In genomic region chr1:201752333-201752732, GRCh38 we compare ENCODE assay signal across 22 cellular contexts.
DNase-seq lines count a peak whose midpoint lies in the region; ATAC-seq and TF ChIP-seq lines count a peak whose summit lies in the region.
"Had no signal": no experiment of that assay in that cellular context is flagged by ENCODE, and none has a peak within 500 bp of the region (broad histone marks: within the 10 kb centered on the region; RNA-seq: fewer than 3 reads in every experiment).

No MANE protein-coding gene starts in this region.

- H3F3A ChIP-seq in SK-N-SH (replicated peaks; ENCODE audit: insufficient read depth) = peaks cover 89% of the 10 kb centered on the region

- POLR2A ChIA-PET in SK-N-SH (lab: Yijun Ruan, JAX) = no interaction called here

- H3K27me3 ChIP-seq in SK-N-SH (ENCODE audit: insufficient read depth) (no peaks in the 10 kb centered on the region), layer of hippocampus (ENCODE audit: control insufficient read depth, insufficient read depth, low read length) (no peaks in the 10 kb centered on the region), subcutaneous abdominal adipose tissue (ENCODE audit: control insufficient read depth in 5 of 5, insufficient read depth in 4 of 5, low read length in 5 of 5) (no peaks in the 10 kb centered on the region), gastroesophageal sphincter (no peaks in the 10 kb centered on the region)
- H3K27me3 ChIP-seq: ovary had no signal

- H3K36me3 ChIP-seq in SK-N-SH (replicated peaks in 1 of 2; ENCODE audit: control insufficient read depth in 1 of 2, insufficient read depth in 2 of 2, low read length in 1 of 2) (peaks cover 0 to 35% of the 10 kb centered on the region in 2 experiments), subcutaneous abdominal adipose tissue (ENCODE audit: control insufficient read depth in 5 of 5, insufficient read depth in 5 of 5, low read length in 5 of 5) (no peaks in the 10 kb centered on the region), gastroesophageal sphincter (no peaks in the 10 kb centered on the region)
- H3K36me3 ChIP-seq: ovary had no signal

- H3K9ac ChIP-seq in SK-N-SH = peak overlapping the region; percentile 19
- H3K9ac ChIP-seq in subcutaneous abdominal adipose tissue (ENCODE audit: low read length in 5 of 5) = peak overlapping the region in 1 of 5 donors; percentile 25

- H3K9me3 ChIP-seq in SK-N-SH (no peaks in the 10 kb centered on the region), subcutaneous abdominal adipose tissue (ENCODE audit: control insufficient read depth in 5 of 5, low read length in 5 of 5) (no peaks in the 10 kb centered on the region), gastroesophageal sphincter (no peaks in the 10 kb centered on the region)
- H3K9me3 ChIP-seq: ovary had no signal

- no peak overlapping the region for H2AFZ ChIP-seq in SK-N-SH (ENCODE audit: low read depth)

- no peak for DNase-seq in SK-N-SH
- DNase-seq in NCI-H2029 treated with DMSO at 0.1 percent for 48 hours (lab: John Stamatoyannopoulos, UW) = no peak
- DNase-seq: 8988T; activated CD4-positive, alpha-beta memory T cell treated with anti-CD3 and anti-CD28 coated beads, Interleukin-2, amount 10 ng/mL, durations not matched to agents 7 days and 5 days; activated naive CD4-positive, alpha-beta T cell treated with anti-CD3 and anti-CD28 coated beads, Interleukin-2, amount 50 U/mL, for 16 hours; activated T-cell treated with anti-CD3 and anti-CD28 coated beads, Interleukin-2, amount 50 U/mL, for 24 hours; Calu3; NCI-H1417 treated with DMSO at 0.1 percent for 48 hours; NCI-H2171; NCI-H774; OCI-M1; ovary; SIG-M5; stimulated activated CD4-positive, alpha-beta T cell treated with anti-CD3 and anti-CD28 coated beads, Interleukin-2, amount 100 ng/mL, for 24 hours; stimulated activated naive CD8-positive, alpha-beta T cell treated with anti-CD3 and anti-CD28 coated beads, Interleukin-15, Interleukin-2, amounts not matched to agents 100 U/mL and 50 U/mL, for 24 hours had no signal

- ATAC-seq in SK-N-SH treated with all-trans-retinoic acid at 6 μM for 48 hours (no peak), gastroesophageal sphincter (no peak), GM19328 (IDR thresholded peaks at IDR 0.05; ENCODE audit: unreplicated experiment) (no peak)
- ATAC-seq: esophagus mucosa; stimulated activated naive CD8-positive, alpha-beta T cell treated with anti-CD3 and anti-CD28 coated beads, Interleukin-15, Interleukin-2, amounts not matched to agents 100 U/mL and 50 U/mL, for 24 hours had no signal

- no peak for TF ChIP-seq RAD21 in SK-N-SH (IDR thresholded peaks at IDR 0.05; ENCODE audit: low read length)

- H3K4me2 ChIP-seq in SK-N-SH = 0 out of 2 replicates have a peak overlapping the region, but pooled peaks have one; percentile 54

- CTCF ChIA-PET in SK-N-SH (lab: Yijun Ruan, JAX) = interaction anchor here (1.3 to 2.9 kb wide), 4 partner anchors 31 to 240 kb away, joined by 3 to 9 read pairs (median 5); no protein-coding TSS in a partner anchor

- H3K4me3 ChIP-seq in SK-N-SH (ENCODE audit: low read depth in 2 of 2, low read length in 1 of 2) = no peak overlapping the region
- H3K4me3 ChIP-seq in subcutaneous abdominal adipose tissue (ENCODE audit: low read depth in 1 of 5, low read length in 5 of 5) = no peak overlapping the region
- no peak overlapping the region for H3K4me3 ChIP-seq in gastroesophageal sphincter
- H3K4me3 ChIP-seq: ovary had no signal

- TF ChIP-seq POLR2A in gastroesophageal sphincter (IDR thresholded peaks at IDR 0.05) = no peak

- no peak for TF ChIP-seq CTCF in SK-N-SH (IDR thresholded peaks at IDR 0.05)
- TF ChIP-seq CTCF in gastroesophageal sphincter (IDR thresholded peaks at IDR 0.05) = no peak

- no peak for TF ChIP-seq EP300 in SK-N-SH (IDR thresholded peaks at IDR 0.05; ENCODE audit: borderline replicate concordance in 1 of 2, low read depth in 1 of 2, low read length in 1 of 2)
- TF ChIP-seq EP300 in gastroesophageal sphincter (IDR thresholded peaks at IDR 0.05) = no peak

- H3K4me1 ChIP-seq in SK-N-SH (ENCODE audit: control insufficient read depth in 1 of 2, insufficient read depth in 2 of 2, low read depth in 1 of 2, low read length in 1 of 2) = peaks cover 51 to 92% of the 10 kb centered on the region in 2 experiments
- H3K4me1 ChIP-seq in subcutaneous abdominal adipose tissue (ENCODE audit: control insufficient read depth in 5 of 5, insufficient read depth in 5 of 5, low read length in 5 of 5) = peaks cover 8 to 99% (median 87%) of the 10 kb centered on the region in 5 donors
- H3K4me1 ChIP-seq in gastroesophageal sphincter = peaks cover 0 to 37% (median 12%) of the 10 kb centered on the region in 3 donors

- no peaks in the 10 kb centered on the region for H4K20me1 ChIP-seq in SK-N-SH (ENCODE audit: insufficient read depth)

- peaks cover 96% of the 10 kb centered on the region for H3K79me2 ChIP-seq in SK-N-SH (ENCODE audit: insufficient read depth)

- 98% methylated on average over 2 of the region's 2 CpGs for WGBS in SK-N-SH (ENCODE audit: low lambda C conversion rate)
- 55 to 66% methylated on average over 2 of the region's 2 CpGs for WGBS in gastroesophageal sphincter (ENCODE audit: low coverage in 1 of 2), 2 donors

- H3K9me2 ChIP-seq in SK-N-SH = no peaks in the 10 kb centered on the region

- H3K27ac ChIP-seq in SK-N-SH (ENCODE audit: low read depth in 2 of 2, low read length in 1 of 2) (peak overlapping the region; percentile 94 to 98; a peak in 3 of 4 replicates), angular gyrus (ENCODE audit: low read depth, low read length) (peak overlapping the region; percentile 8), layer of hippocampus (ENCODE audit: low read depth, low read length) (peak overlapping the region; percentile 27), subcutaneous abdominal adipose tissue (ENCODE audit: low read depth, low read length) (peak overlapping the region; percentile 78), gastroesophageal sphincter (no peak overlapping the region)
- H3K27ac ChIP-seq: ovary had no signal

TF ChIP-seq in SK-N-SH, 30 proteins besides CTCF, POLR2A, EP300 and RAD21 (continues in another document):
- TF ChIP-seq MXI1 (IDR thresholded peaks at IDR 0.05; ENCODE audit: low read depth, low read length) = no peak
- no peak for TF ChIP-seq USF1 (IDR thresholded peaks at IDR 0.05; ENCODE audit: borderline replicate concordance, low read depth)
- no peak for TF ChIP-seq CHD2 (IDR thresholded peaks at IDR 0.05; ENCODE audit: low read length, partially characterized antibody)
- no peak for TF ChIP-seq RCOR1 (IDR thresholded peaks at IDR 0.05; ENCODE audit: low read length)
- TF ChIP-seq, protein P1, sequence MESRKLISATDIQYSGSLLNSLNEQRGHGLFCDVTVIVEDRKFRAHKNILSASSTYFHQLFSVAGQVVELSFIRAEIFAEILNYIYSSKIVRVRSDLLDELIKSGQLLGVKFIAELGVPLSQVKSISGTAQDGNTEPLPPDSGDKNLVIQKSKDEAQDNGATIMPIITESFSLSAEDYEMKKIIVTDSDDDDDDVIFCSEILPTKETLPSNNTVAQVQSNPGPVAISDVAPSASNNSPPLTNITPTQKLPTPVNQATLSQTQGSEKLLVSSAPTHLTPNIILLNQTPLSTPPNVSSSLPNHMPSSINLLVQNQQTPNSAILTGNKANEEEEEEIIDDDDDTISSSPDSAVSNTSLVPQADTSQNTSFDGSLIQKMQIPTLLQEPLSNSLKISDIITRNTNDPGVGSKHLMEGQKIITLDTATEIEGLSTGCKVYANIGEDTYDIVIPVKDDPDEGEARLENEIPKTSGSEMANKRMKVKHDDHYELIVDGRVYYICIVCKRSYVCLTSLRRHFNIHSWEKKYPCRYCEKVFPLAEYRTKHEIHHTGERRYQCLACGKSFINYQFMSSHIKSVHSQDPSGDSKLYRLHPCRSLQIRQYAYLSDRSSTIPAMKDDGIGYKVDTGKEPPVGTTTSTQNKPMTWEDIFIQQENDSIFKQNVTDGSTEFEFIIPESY (IDR thresholded peaks at IDR 0.05; ENCODE audit: borderline replicate concordance, low read depth) = no peak
- no peak for TF ChIP-seq GATA2 (CRISPR knock-in tag; IDR thresholded peaks at IDR 0.05)
- TF ChIP-seq ELF1 (IDR thresholded peaks at IDR 0.05) = no peak

TF ChIP-seq in SK-N-SH treated with all-trans-retinoic acid at 6 μM for 48 hours, 23 proteins besides CTCF, POLR2A, EP300 and RAD21 (continues in another document):
- no peak for TF ChIP-seq ZFP3 (CRISPR knock-in tag; IDR thresholded peaks at IDR 0.05)
- no peak for TF ChIP-seq ZNF8 (CRISPR knock-in tag; IDR thresholded peaks at IDR 0.05)
- TF ChIP-seq ZC3H10 (CRISPR knock-in tag; IDR thresholded peaks at IDR 0.05) = no peak
- TF ChIP-seq CSDC2 (CRISPR knock-in tag; IDR thresholded peaks at IDR 0.05) = no peak
- no peak for TF ChIP-seq RARB (CRISPR knock-in tag; IDR thresholded peaks at IDR 0.05)
- TF ChIP-seq BACH2 (CRISPR knock-in tag; IDR thresholded peaks at IDR 0.05; ENCODE audit: borderline replicate concordance) = no peak
- TF ChIP-seq OSR1 (CRISPR knock-in tag; IDR thresholded peaks at IDR 0.05) = no peak
- TF ChIP-seq CSRNP3 (CRISPR knock-in tag; IDR thresholded peaks at IDR 0.05) = no peak
- no peak for TF ChIP-seq ZNF70 (CRISPR knock-in tag; IDR thresholded peaks at IDR 0.05)
- TF ChIP-seq ARNTL (CRISPR knock-in tag; IDR thresholded peaks at IDR 0.05; ENCODE audit: borderline replicate concordance, low read depth) = no peak
- no peak for TF ChIP-seq ISL1 (CRISPR knock-in tag; IDR thresholded peaks at IDR 0.05)
- TF ChIP-seq TOX (CRISPR knock-in tag; IDR thresholded peaks at IDR 0.05; ENCODE audit: borderline replicate concordance) = no peak

Comparison
In these comparisons a context has a peak if more than half of its experiments do, and no peak if none do; other contexts are left out.
1. H3K27ac ChIP-seq: peak in SK-N-SH (2 of 2), angular gyrus (single experiment), layer of hippocampus (single experiment) and subcutaneous abdominal adipose tissue (single experiment); none in gastroesophageal sphincter (0 of 4).